ENCODE assay signal across 9 cellular contexts in the genomic region with DNA sequence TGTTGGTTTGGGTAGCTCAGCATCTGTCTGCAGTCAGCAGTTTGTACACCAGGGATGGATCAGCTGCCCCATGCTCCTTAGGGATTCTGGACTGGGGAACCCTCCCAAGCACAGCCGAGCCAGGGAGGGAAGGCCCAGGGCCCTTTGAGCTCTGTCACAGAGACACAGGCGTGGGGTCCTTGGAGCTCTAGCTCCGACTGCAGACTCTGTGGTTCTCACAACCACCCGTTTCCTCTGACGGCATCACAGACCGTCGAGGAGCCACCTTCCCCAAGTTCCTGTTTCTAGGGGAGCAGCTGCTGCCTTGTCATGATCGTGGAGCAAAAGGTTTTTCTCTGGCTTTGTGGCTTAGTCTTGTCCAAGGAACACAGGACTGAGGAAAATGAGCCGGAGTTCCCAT. TPM values are rescaled to one million over a fixed set of nuclear protein-coding genes. Genes with fewer than 3 reads are reported as not detected.
A peak's percentile ranks its signal among the peaks of the same experiment; 100 is the strongest.
DNase-seq lines count a peak whose midpoint lies in the region; ATAC-seq and TF ChIP-seq lines count a peak whose summit lies in the region.
"Had no signal": no experiment of that assay in that cellular context is flagged by ENCODE, and none has a peak within 500 bp of the region (broad histone marks: within the 10 kb centered on the region; RNA-seq: fewer than 3 reads in every experiment).

SLA2 (minus strand) TSS at position 199 of the 400 bp plus-strand sequence. CDS start 4,861 bp downstream, outside the sequence.

- TF ChIP-seq CTCF in lower lobe of right lung (IDR thresholded peaks at IDR 0.05) (no peak), tibial nerve (IDR thresholded peaks at IDR 0.05) (no peak)

- TF ChIP-seq EP300 in tibial nerve (IDR thresholded peaks at IDR 0.05): no peak

- H3K4me3 ChIP-seq in lower lobe of right lung (peak within 1 kb of the TSS; percentile 39), tibial nerve (peak within 1 kb of the TSS in 1 of 4 donors; percentile 21)
- H3K4me3 ChIP-seq: thoracic aorta had no signal

- H3K4me1 ChIP-seq in lower lobe of right lung: no peaks in the 10 kb centered on the region
- peaks cover 0 to 4% (median 0%) of the 10 kb centered on the region in 4 donors for H3K4me1 ChIP-seq in tibial nerve

- H3K27me3 ChIP-seq in lower lobe of right lung (ENCODE audit: low read depth) (no peaks in the 10 kb centered on the region), tibial nerve (no peaks in the 10 kb centered on the region)

- H3K9me3 ChIP-seq in lower lobe of right lung (no peaks in the 10 kb centered on the region), tibial nerve (no peaks in the 10 kb centered on the region)
- H3K9me3 ChIP-seq: thoracic aorta had no signal

- H3K36me3 ChIP-seq in lower lobe of right lung (no peaks in the 10 kb centered on the region), tibial nerve (peaks cover 0 to 1% (median 0%) of the 10 kb centered on the region in 3 donors)

- intact Hi-C loops in lower lobe of right lung (cut with DNase I): no loop called here

- no peak for TF ChIP-seq POLR2A in tibial nerve (IDR thresholded peaks at IDR 0.05)

- H3K27ac ChIP-seq in lower lobe of right lung (peak within 1 kb of the TSS; percentile 53), tibial nerve (peak within 1 kb of the TSS in 1 of 4 donors; percentile 68)
- H3K27ac ChIP-seq: thoracic aorta had no signal

- WGBS in tibial nerve, 2 donors: 45 to 53% methylated on average over 9 of the region's 9 CpGs

- DNase-seq in NAMALWA (ENCODE audit: low spot score): peak; percentile 55
- peak in 2 of 3 experiments; percentile 27 to 44 for DNase-seq in activated CD8-positive, alpha-beta memory T cell treated with anti-CD3 and anti-CD28 coated beads for 48 hours (ENCODE audit: low read depth in 2 of 3, low spot score in 2 of 3)
- DNase-seq in lower lobe of right lung: peak; percentile 52
- DNase-seq in stimulated activated naive CD4-positive, alpha-beta T cell treated with Interleukin-2 at 50 U/mL for 16 hours (lab: John Stamatoyannopoulos, UW): peak; percentile 47
- no peak for DNase-seq in SW 1271 (lab: John Stamatoyannopoulos, UW)
- no peak for DNase-seq in tibial nerve (ENCODE audit: low spot score in 2 of 2)

- ATAC-seq in lower lobe of right lung (peak; percentile 69 to 78), GM21576 (IDR thresholded peaks at IDR 0.05; ENCODE audit: unreplicated experiment) (no peak), HG03378 (IDR thresholded peaks at IDR 0.05; ENCODE audit: unreplicated experiment) (no peak)

RNA-seq across cellular contexts. Expression of gene SLA2, which starts in this region (rescaled TPM):
- total RNA-seq in lower lobe of right lung (1.4 TPM), tibial nerve (under 1 TPM in 3 of 4 donors, not detected in 1; 0.20 to 0.30 (median 0.21) TPM)

Comparison
In these comparisons a context has a peak if more than half of its experiments do, and no peak if none do; other contexts are left out.
1. DNase-seq: peak in NAMALWA (single experiment), activated CD8-positive, alpha-beta memory T cell treated with anti-CD3 and anti-CD28 coated beads for 48 hours (2 of 3), lower lobe of right lung (single experiment) and stimulated activated naive CD4-positive, alpha-beta T cell treated with Interleukin-2 at 50 U/mL for 16 hours (single experiment); none in SW 1271 (0 of 2) and tibial nerve (0 of 2).
2. ATAC-seq: peak in lower lobe of right lung (2 of 2); none in GM21576 (single experiment) and HG03378 (single experiment).